Comparison of ENCODE assay signal across 20 cellular contexts in the genomic region with DNA sequence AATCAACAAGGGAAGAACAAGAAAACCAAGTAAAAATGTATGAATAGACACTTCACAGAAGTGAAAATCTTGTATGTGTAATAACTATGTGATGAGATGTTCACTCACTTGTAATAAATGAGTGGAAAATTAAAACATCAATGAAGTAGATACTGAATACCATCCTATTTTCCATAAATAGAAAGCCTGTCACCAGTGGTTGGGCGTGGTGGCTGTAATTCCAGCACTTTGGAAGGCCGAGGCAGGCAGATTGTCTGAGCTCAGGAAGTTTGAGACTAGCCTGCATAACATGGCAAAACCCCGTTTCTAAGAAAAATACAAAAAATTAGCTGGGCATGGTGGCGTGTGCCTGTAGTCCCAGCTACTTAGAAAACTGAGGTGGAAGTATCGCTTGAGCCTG. TPM values are rescaled to one million over a fixed set of nuclear protein-coding genes. Genes with fewer than 3 reads are reported as not detected.
"Had no signal": no experiment of that assay in that cellular context is flagged by ENCODE, and none has a peak within 500 bp of the region (broad histone marks: within the 10 kb centered on the region; RNA-seq: fewer than 3 reads in every experiment).

No MANE protein-coding gene starts in this region.

- H3K4me2 ChIP-seq: smooth muscle cell had no signal

- ATAC-seq: esophagus mucosa, gastroesophageal sphincter, left cardiac atrium, natural killer cell, right cardiac atrium had no signal

- H3K27ac ChIP-seq: coronary artery, ovary, thyroid gland, upper lobe of left lung, uterus had no signal

- H3K9me3 ChIP-seq: ovary, thyroid gland, uterus had no signal

- DNase-seq: effector CD4-positive, alpha-beta T cell; endodermal cell; foreskin fibroblast; immature natural killer cell; kidney; left cardiac atrium; mesendoderm; natural killer cell; ovary; right cardiac atrium; stimulated activated CD4-positive, alpha-beta T cell treated with anti-CD3 and anti-CD28 coated beads, Interleukin-2, amount 100 ng/mL, for 48 hours; stimulated activated naive CD4-positive, alpha-beta T cell treated with Interleukin-2 at 50 U/mL for 16 hours; thyroid gland; upper lobe of left lung; uterus had no signal

- H3K4me1 ChIP-seq: thyroid gland, upper lobe of left lung, uterus had no signal

- H3K4me3 ChIP-seq: coronary artery, gastroesophageal sphincter, ovary, smooth muscle cell, thyroid gland, upper lobe of left lung, uterus had no signal

- H3K27me3 ChIP-seq: gastroesophageal sphincter, ovary, thyroid gland, upper lobe of left lung, uterus had no signal

- H3K36me3 ChIP-seq: gastroesophageal sphincter, ovary, thyroid gland, upper lobe of left lung, uterus had no signal

RNA-seq across cellular contexts. Expression of a gene that starts 53.5 kb away (rescaled TPM):
- total RNA-seq: dermis microvascular lymphatic vessel endothelial cell, natural killer cell had no signal
